In the genomic region with DNA sequence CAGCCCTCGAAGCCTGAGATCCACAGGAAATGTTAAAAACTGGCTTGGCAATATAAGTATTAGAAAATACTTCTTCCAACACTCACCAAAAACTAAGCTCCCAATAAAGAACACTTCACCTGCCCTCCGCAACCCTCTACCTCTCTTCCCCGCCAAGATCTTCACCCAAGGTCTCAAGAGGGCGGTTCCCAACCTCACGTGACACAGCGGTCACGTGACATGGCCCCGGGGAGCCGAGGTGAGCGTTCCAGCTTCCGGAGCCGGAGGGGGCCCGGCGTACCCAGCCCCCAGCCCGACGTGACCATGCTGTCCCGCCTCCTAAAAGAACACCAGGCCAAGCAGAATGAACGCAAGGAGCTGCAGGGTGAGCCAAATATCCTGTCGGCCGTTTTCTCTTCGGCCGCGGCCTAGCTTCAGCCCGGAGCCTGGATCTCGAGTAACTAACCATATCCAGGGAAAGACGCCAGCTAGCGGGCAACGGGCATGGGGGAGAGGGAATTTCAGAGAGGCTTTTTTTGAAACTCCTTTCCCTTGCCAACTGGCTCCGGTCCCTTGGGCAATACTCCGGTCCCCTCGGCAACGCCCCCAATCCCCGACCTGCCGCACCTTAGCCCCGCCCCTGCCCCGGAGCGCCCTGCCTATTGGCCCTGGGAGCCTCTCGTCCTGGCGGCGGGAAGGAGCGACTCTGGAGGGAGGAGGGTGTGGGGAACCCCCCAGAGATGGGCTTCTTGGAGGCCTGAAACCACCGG, we compare ENCODE assay signal across 8 cellular contexts. TPM values are rescaled to one million over a fixed set of nuclear protein-coding genes. Genes with fewer than 3 reads are reported as not detected.
DNase-seq lines count a peak whose midpoint lies in the region; ATAC-seq lines count a peak whose summit lies in the region.

Gene BLOC1S1 (plus strand): TSS at position 214 of the 749 bp plus-strand sequence. CDS start 6 bp downstream, at position 220.

- H3K27me3 ChIP-seq in mononuclear cell (ENCODE audit: insufficient read depth, low read length) = no peaks in the 10 kb centered on the region

- H3K27me3 Mint-ChIP-seq in IgD-negative memory B cell = no peaks in the 10 kb centered on the region

- H3K36me3 Mint-ChIP-seq in IgD-negative memory B cell = no peaks in the 10 kb centered on the region

- peak within 1 kb of the TSS; percentile 95 for H3K4me3 ChIP-seq in mononuclear cell (ENCODE audit: low read length)

- H3K9me3 Mint-ChIP-seq in IgD-negative memory B cell = no peaks in the 10 kb centered on the region

- no peaks in the 10 kb centered on the region for H3K9me3 ChIP-seq in mononuclear cell (ENCODE audit: low read depth, low read length)

- H3K4me1 ChIP-seq in mononuclear cell (ENCODE audit: insufficient read depth, low read length) = peaks cover 46% of the 10 kb centered on the region

- H3K4me1 Mint-ChIP-seq in IgD-negative memory B cell = peaks cover 15 to 30% (median 17%) of the 10 kb centered on the region in 3 donors

- ATAC-seq in GM21529 (IDR thresholded peaks at IDR 0.05; ENCODE audit: unreplicated experiment) = peak; percentile 92

- H3K4me3 Mint-ChIP-seq in IgD-negative memory B cell = peak within 1 kb of the TSS; percentile 88 to 97 (median 94)

- DNase-seq in DMS114 treated with DMSO at 0.1 percent for 48 hours (lab: John Stamatoyannopoulos, UW; ENCODE audit: unreplicated experiment) (peak; percentile 87), OCI-M1 (lab: John Stamatoyannopoulos, UW) (peak; percentile 95), activated T-cell treated with anti-CD3 and anti-CD28 coated beads for 24 hours (ENCODE audit: low read depth) (peak; percentile 91), epidermal melanocyte (ENCODE audit: insufficient read length, low spot score) (peak; percentile 94)
- peak; percentile 77 to 84 for DNase-seq in stimulated activated CD8-positive, alpha-beta memory T cell treated with anti-CD3 and anti-CD28 coated beads, Interleukin-4, amount 100 ng/mL, for 1 hour (ENCODE audit: low read depth in 2 of 2, low spot score in 1 of 2)

- H3K27ac Mint-ChIP-seq in IgD-negative memory B cell = peak within 1 kb of the TSS; percentile 92 to 99 (median 98)

RNA-seq across cellular contexts. Expression of gene BLOC1S1, which starts in this region (rescaled TPM):
- polyA plus RNA-seq in IgD-negative memory B cell = 174 TPM
- total RNA-seq in mononuclear cell = 61.8 TPM

Comparison
In these comparisons a context has a peak if more than half of its experiments do, and no peak if none do; other contexts are left out.
1. Peak in every context shown above with its lines: DNase-seq, ATAC-seq and H3K4me3 ChIP-seq.